In the genomic region with DNA sequence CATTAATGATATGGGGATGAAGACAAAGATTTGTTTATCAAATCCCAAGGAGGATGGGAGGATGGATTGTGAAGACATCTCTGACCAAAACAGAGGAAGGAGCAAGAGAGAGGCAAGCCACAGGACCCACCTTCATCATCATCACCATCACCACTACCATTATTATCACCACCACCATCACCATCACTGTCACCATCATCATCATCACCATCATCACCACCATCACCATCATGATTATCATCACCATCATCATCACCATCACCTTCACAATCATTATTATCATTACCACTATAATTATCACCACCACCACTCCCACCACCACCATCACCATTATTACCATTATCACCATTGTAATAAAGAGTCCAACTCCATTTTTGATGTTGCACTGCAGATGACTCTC, we compare ENCODE assay signal across 27 cellular contexts.
"Had no signal": no experiment of that assay in that cellular context is flagged by ENCODE, and none has a peak within 500 bp of the region (broad histone marks: within the 10 kb centered on the region; RNA-seq: fewer than 3 reads in every experiment).

No MANE protein-coding gene starts in this region.

- H3K4me3 ChIP-seq: esophagus squamous epithelium, heart right ventricle, left lung, pancreas, right atrium auricular region, sigmoid colon, suprapubic skin, transverse colon, upper lobe of right lung, vagina had no signal

- ATAC-seq: effector memory CD8-positive, alpha-beta T cell; heart right ventricle; left cardiac atrium; left lung; naive thymus-derived CD4-positive, alpha-beta T cell; pancreas; stimulated activated memory B cell treated with anti-CD40 and anti-IgM and Interleukin-4, amounts not matched to agents 10 μg/mL and 1 μg/mL and 100 μg/mL, for 72 hours; upper lobe of right lung had no signal

- H3K36me3 ChIP-seq: esophagus squamous epithelium, heart right ventricle, left lung, pancreas, right atrium auricular region, sigmoid colon, suprapubic skin, transverse colon, upper lobe of right lung, vagina had no signal

- H3K27ac ChIP-seq: esophagus squamous epithelium, heart right ventricle, left lung, pancreas, right atrium auricular region, sigmoid colon, suprapubic skin, transverse colon, upper lobe of right lung, vagina had no signal

- H3K27ac Mint-ChIP-seq: effector memory CD8-positive, alpha-beta T cell; mesothelial cell of epicardium; progenitor cell of endocrine pancreas; stimulated activated memory B cell treated with anti-CD40 and anti-IgM and Interleukin-4, amounts not matched to agents 10 μg/mL and 1 μg/mL and 100 μg/mL, for 72 hours; stimulated activated naive CD8-positive, alpha-beta T cell treated with anti-CD3 and anti-CD28 coated beads, Interleukin-15, Interleukin-2, amounts not matched to agents 100 ng/mL and 50 ng/mL, for 24 hours had no signal

- H3K4me1 ChIP-seq: esophagus squamous epithelium, heart right ventricle, left lung, pancreas, right atrium auricular region, sigmoid colon, suprapubic skin, transverse colon, upper lobe of right lung, vagina had no signal

- H3K36me3 Mint-ChIP-seq: mesothelial cell of epicardium; stimulated activated memory B cell treated with anti-CD40 and anti-IgM and Interleukin-4, amounts not matched to agents 10 μg/mL and 1 μg/mL and 100 μg/mL, for 72 hours had no signal

- DNase-seq: cortex of kidney; effector memory CD8-positive, alpha-beta T cell; erythroblast; esophagus squamous epithelium; foreskin melanocyte; glutamatergic neuron; heart right ventricle; hippocampal formation; left cardiac atrium; left lung; mesenchymal stem cell; naive thymus-derived CD4-positive, alpha-beta T cell; occipital lobe; pancreas; sigmoid colon; stimulated activated CD4-positive, alpha-beta T cell treated with anti-CD3 and anti-CD28 coated beads, Interleukin-4, amount 100 ng/mL, for 4 hours; transverse colon; upper lobe of right lung had no signal

- H3K27me3 ChIP-seq: pancreas, right atrium auricular region, sigmoid colon, transverse colon, upper lobe of right lung, vagina had no signal

- FAIRE-seq: endometrium, islet of Langerhans, pancreas had no signal

- H3K4me3 Mint-ChIP-seq: effector memory CD8-positive, alpha-beta T cell; mesothelial cell of epicardium; stimulated activated memory B cell treated with anti-CD40 and anti-IgM and Interleukin-4, amounts not matched to agents 10 μg/mL and 1 μg/mL and 100 μg/mL, for 72 hours; stimulated activated naive CD8-positive, alpha-beta T cell treated with anti-CD3 and anti-CD28 coated beads, Interleukin-15, Interleukin-2, amounts not matched to agents 100 ng/mL and 50 ng/mL, for 24 hours had no signal

- H3K4me1 Mint-ChIP-seq: mesothelial cell of epicardium; stimulated activated memory B cell treated with anti-CD40 and anti-IgM and Interleukin-4, amounts not matched to agents 10 μg/mL and 1 μg/mL and 100 μg/mL, for 72 hours had no signal

- H3K9me3 ChIP-seq: pancreas had no signal
